Comparison of ENCODE assay signal across 20 cellular contexts in the genomic region with DNA sequence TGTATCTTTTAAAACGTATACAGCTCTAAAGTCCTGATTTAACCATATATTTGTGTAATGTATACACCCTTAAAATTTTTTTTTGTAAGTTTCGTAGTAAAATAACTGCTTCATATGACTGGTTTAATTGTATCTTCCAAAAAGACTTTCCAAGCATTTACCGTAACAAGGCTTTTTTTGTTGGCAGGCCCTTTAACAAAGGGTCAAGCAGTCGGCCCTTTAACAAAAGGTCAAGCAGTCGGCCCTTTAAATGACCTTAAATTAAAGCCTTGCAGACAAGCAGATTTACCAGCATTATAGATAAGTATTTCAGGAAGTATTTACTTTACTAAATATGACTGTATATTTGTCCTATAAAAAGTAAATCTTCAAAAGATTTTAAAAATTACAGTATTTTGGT.
"Had no signal": no experiment of that assay in that cellular context is flagged by ENCODE, and none has a peak within 500 bp of the region (broad histone marks: within the 10 kb centered on the region; RNA-seq: fewer than 3 reads in every experiment).

No MANE protein-coding gene starts in this region.

- H3K4me1 ChIP-seq: testis had no signal

- H3K4me3 ChIP-seq: heart right ventricle, left ventricle myocardium inferior, ovary, right atrium auricular region, sigmoid colon, skin epidermis, testis, transverse colon had no signal

- H3K27ac Mint-ChIP-seq: naive thymus-derived CD4-positive, alpha-beta T cell; nephron progenitor cell; stimulated activated naive B cell treated with anti-CD40 and anti-IgM and Interleukin-4, amounts not matched to agents 10 μg/mL and 1 μg/mL and 100 μg/mL, for 72 hours; stimulated activated naive CD8-positive, alpha-beta T cell treated with anti-CD3 and anti-CD28 coated beads, Interleukin-15, amount 100 ng/mL, for 72 hours had no signal

- H3K36me3 ChIP-seq: left ventricle myocardium inferior, ovary, right atrium auricular region, sigmoid colon, transverse colon had no signal

- H3K4me3 Mint-ChIP-seq: naive thymus-derived CD4-positive, alpha-beta T cell; nephron progenitor cell; stimulated activated naive B cell treated with anti-CD40 and anti-IgM and Interleukin-4, amounts not matched to agents 10 μg/mL and 1 μg/mL and 100 μg/mL, for 72 hours; stimulated activated naive CD8-positive, alpha-beta T cell treated with anti-CD3 and anti-CD28 coated beads, Interleukin-15, amount 100 ng/mL, for 72 hours had no signal

- FAIRE-seq: endometrium had no signal

- H3K27me3 Mint-ChIP-seq: naive thymus-derived CD4-positive, alpha-beta T cell; stimulated activated naive B cell treated with anti-CD40 and anti-IgM and Interleukin-4, amounts not matched to agents 10 μg/mL and 1 μg/mL and 100 μg/mL, for 72 hours; stimulated activated naive CD8-positive, alpha-beta T cell treated with anti-CD3 and anti-CD28 coated beads, Interleukin-15, amount 100 ng/mL, for 72 hours had no signal

- H3K27me3 ChIP-seq: heart right ventricle, ovary, right atrium auricular region, sigmoid colon, testis, transverse colon had no signal

- DNase-seq: effector memory CD4-positive, alpha-beta T cell; heart right ventricle; hypothalamus; islet precursor cell; left ventricle myocardium inferior; mesendoderm; naive thymus-derived CD4-positive, alpha-beta T cell; nephron progenitor cell; nucleus accumbens; ovary; sigmoid colon; stimulated activated CD4-positive, alpha-beta T cell treated with anti-CD3 and anti-CD28 coated beads, Interleukin-2, amount 100 ng/mL, for 24 hours; stimulated activated CD4-positive, alpha-beta T cell treated with anti-CD3 and anti-CD28 coated beads, Interleukin-4, amount 100 ng/mL, for 4 hours; stimulated activated naive B cell treated with anti-CD40 and anti-IgM and Interleukin-4, amounts not matched to agents 10 μg/mL and 1 μg/mL and 100 μg/mL, for 72 hours; stimulated activated naive CD8-positive, alpha-beta T cell treated with anti-CD3 and anti-CD28 coated beads, Interleukin-15, amount 100 ng/mL, for 72 hours; testis; transverse colon had no signal

- H3K9me3 Mint-ChIP-seq: naive thymus-derived CD4-positive, alpha-beta T cell; nephron progenitor cell; stimulated activated naive B cell treated with anti-CD40 and anti-IgM and Interleukin-4, amounts not matched to agents 10 μg/mL and 1 μg/mL and 100 μg/mL, for 72 hours; stimulated activated naive CD8-positive, alpha-beta T cell treated with anti-CD3 and anti-CD28 coated beads, Interleukin-15, amount 100 ng/mL, for 72 hours had no signal

- H3K27ac ChIP-seq: heart right ventricle, left ventricle myocardium inferior, ovary, right atrium auricular region, sigmoid colon, skin epidermis, testis, transverse colon had no signal

- H3K9me3 ChIP-seq: heart right ventricle, left ventricle myocardium inferior, ovary, right atrium auricular region, sigmoid colon, testis, transverse colon had no signal
